Comparison of ENCODE assay signal across 9 cellular contexts in the genomic region with DNA sequence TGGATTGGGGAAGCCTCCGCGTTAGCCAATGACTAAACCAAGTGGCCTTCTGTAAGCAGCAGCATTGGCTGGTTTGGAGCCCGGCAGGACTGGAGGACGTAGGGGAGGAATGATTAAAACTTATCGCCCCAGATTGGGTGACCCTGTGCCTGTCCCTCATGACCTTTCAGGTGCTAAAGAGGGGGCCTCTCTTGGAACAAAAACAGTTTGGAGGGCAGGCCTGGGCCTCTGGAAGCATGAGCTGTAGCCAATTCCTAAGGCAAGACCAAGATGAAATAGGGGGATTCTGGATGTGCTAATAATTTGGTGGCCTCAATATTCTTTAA. TPM values are rescaled to one million over a fixed set of nuclear protein-coding genes. Genes with fewer than 3 reads are reported as not detected.
DNase-seq lines count a peak whose midpoint lies in the region; ATAC-seq and TF ChIP-seq lines count a peak whose summit lies in the region.
"Had no signal": no experiment of that assay in that cellular context is flagged by ENCODE, and none has a peak within 500 bp of the region (broad histone marks: within the 10 kb centered on the region; RNA-seq: fewer than 3 reads in every experiment).

No MANE protein-coding gene starts in this region.

- no peaks in the 10 kb centered on the region for H3K36me3 ChIP-seq in SK-N-SH (replicated peaks in 1 of 2; ENCODE audit: control insufficient read depth in 1 of 2, insufficient read depth in 2 of 2, low read length in 1 of 2)
- no peaks in the 10 kb centered on the region for H3K36me3 ChIP-seq in subcutaneous abdominal adipose tissue (ENCODE audit: control insufficient read depth in 5 of 5, insufficient read depth in 5 of 5, low read length in 5 of 5)

- no peak for TF ChIP-seq CTCF in SK-N-SH (IDR thresholded peaks at IDR 0.05)
- peak; percentile 36 for TF ChIP-seq CTCF in activated CD8-positive, alpha-beta T cell treated with anti-CD3 and anti-CD28 coated beads for 36 hours (IDR thresholded peaks at IDR 0.05)

- H3K4me1 ChIP-seq in SK-N-SH (ENCODE audit: control insufficient read depth in 1 of 2, insufficient read depth in 2 of 2, low read depth in 1 of 2, low read length in 1 of 2) (peaks cover 0 to 6% of the 10 kb centered on the region in 2 experiments; a peak in 1 of 4 replicates), subcutaneous abdominal adipose tissue (ENCODE audit: control insufficient read depth in 5 of 5, insufficient read depth in 5 of 5, low read length in 5 of 5) (peaks cover 2 to 36% (median 23%) of the 10 kb centered on the region in 5 donors)

- no peaks in the 10 kb centered on the region for H4K20me1 ChIP-seq in SK-N-SH (ENCODE audit: insufficient read depth)

- H3K27ac ChIP-seq in SK-N-SH (ENCODE audit: low read depth in 2 of 2, low read length in 1 of 2) (no peak overlapping the region), layer of hippocampus (ENCODE audit: low read depth, low read length) (peak overlapping the region; percentile 65), subcutaneous abdominal adipose tissue (ENCODE audit: low read depth, low read length) (no peak overlapping the region)

- H3K4me3 ChIP-seq in SK-N-SH (ENCODE audit: low read depth in 2 of 2, low read length in 1 of 2) (peak overlapping the region in 1 of 2 experiments; percentile 83; a peak in 2 of 4 replicates), subcutaneous abdominal adipose tissue (ENCODE audit: low read depth in 1 of 5, low read length in 5 of 5) (peak overlapping the region in 4 of 5 donors; percentile 78 to 86 (median 84))

- H3K4me1 Mint-ChIP-seq in activated CD8-positive, alpha-beta T cell treated with anti-CD3 and anti-CD28 coated beads for 36 hours (ENCODE audit: low read depth) = peaks cover 25% of the 10 kb centered on the region

- H3K79me2 ChIP-seq in SK-N-SH (ENCODE audit: insufficient read depth) = no peaks in the 10 kb centered on the region

- H3K4me2 ChIP-seq in SK-N-SH = peak overlapping the region; percentile 83

- H3K9me3 Mint-ChIP-seq in activated CD8-positive, alpha-beta T cell treated with anti-CD3 and anti-CD28 coated beads for 36 hours = no peaks in the 10 kb centered on the region
- H3K9me3 Mint-ChIP-seq: CD4-positive, alpha-beta memory T cell had no signal

- peak; percentile 32; the same call in 1 of the 2 replicates for TF ChIP-seq RAD21 in SK-N-SH (IDR thresholded peaks at IDR 0.05; ENCODE audit: low read length)

- peaks cover 32% of the 10 kb centered on the region for H3K27me3 Mint-ChIP-seq in activated CD8-positive, alpha-beta T cell treated with anti-CD3 and anti-CD28 coated beads for 36 hours

- H3K36me3 Mint-ChIP-seq in activated CD8-positive, alpha-beta T cell treated with anti-CD3 and anti-CD28 coated beads for 36 hours (ENCODE audit: low read depth) = no peaks in the 10 kb centered on the region

- H3K9me3 ChIP-seq in SK-N-SH (no peaks in the 10 kb centered on the region), subcutaneous abdominal adipose tissue (ENCODE audit: control insufficient read depth in 5 of 5, low read length in 5 of 5) (no peaks in the 10 kb centered on the region)

- no peaks in the 10 kb centered on the region for H3K27me3 ChIP-seq in SK-N-SH (ENCODE audit: insufficient read depth)
- H3K27me3 ChIP-seq in layer of hippocampus (ENCODE audit: control insufficient read depth, insufficient read depth, low read length) = no peaks in the 10 kb centered on the region
- H3K27me3 ChIP-seq in subcutaneous abdominal adipose tissue (ENCODE audit: control insufficient read depth in 5 of 5, insufficient read depth in 4 of 5, low read length in 5 of 5) = no peaks in the 10 kb centered on the region

- H3K27ac Mint-ChIP-seq in activated CD8-positive, alpha-beta T cell treated with anti-CD3 and anti-CD28 coated beads for 36 hours = no peak overlapping the region

- intact Hi-C loops in activated CD8-positive, alpha-beta T cell treated with anti-CD3 and anti-CD28 coated beads for 36 hours (cut with micrococcal nuclease) = no loop called here

- POLR2A ChIA-PET in SK-N-SH (lab: Yijun Ruan, JAX) = no interaction called here
- POLR2A ChIA-PET in activated CD8-positive, alpha-beta T cell treated with anti-CD3 and anti-CD28 coated beads for 36 hours (lab: Charles Lee) = no interaction called here

- H3K4me3 Mint-ChIP-seq in activated CD8-positive, alpha-beta T cell treated with anti-CD3 and anti-CD28 coated beads for 36 hours = no peak overlapping the region

- CTCF ChIA-PET in SK-N-SH (lab: Yijun Ruan, JAX) = interaction anchor here (0.9 to 1.5 kb wide), 3 partner anchors 27 to 659 kb away, joined by 3 to 4 read pairs (median 3); no protein-coding TSS in a partner anchor
- CTCF ChIA-PET in activated CD8-positive, alpha-beta T cell treated with anti-CD3 and anti-CD28 coated beads for 36 hours (lab: Charles Lee) = interaction anchor here (1.2 to 1.9 kb wide), 5 partner anchors 10 to 92 kb away, joined by 3 to 5 read pairs (median 3); no protein-coding TSS in a partner anchor

- no peaks in the 10 kb centered on the region for H3K9me2 ChIP-seq in SK-N-SH

- ATAC-seq in SK-N-SH treated with all-trans-retinoic acid at 6 μM for 48 hours (no peak; the same call in 2 of the 3 replicates), HG03432 (IDR thresholded peaks at IDR 0.05; ENCODE audit: unreplicated experiment) (no peak)
- ATAC-seq in activated CD8-positive, alpha-beta T cell treated with anti-CD3 and anti-CD28 coated beads for 36 hours = no peak

- peaks cover 9% of the 10 kb centered on the region for H3F3A ChIP-seq in SK-N-SH (replicated peaks; ENCODE audit: insufficient read depth)

- H2AFZ ChIP-seq in SK-N-SH (ENCODE audit: low read depth) = peak overlapping the region; percentile 84; the same call in 1 of the 2 replicates

- TF ChIP-seq EP300 in SK-N-SH (IDR thresholded peaks at IDR 0.05; ENCODE audit: borderline replicate concordance in 1 of 2, low read depth in 1 of 2, low read length in 1 of 2) = no peak

- DNase-seq in SK-N-SH (no peak), NCI-H345 treated with DMSO at 0.1 percent for 48 hours (lab: John Stamatoyannopoulos, UW; ENCODE audit: unreplicated experiment) (no peak), D341Med (ENCODE audit: low spot score) (no peak)
- DNase-seq in activated CD8-positive, alpha-beta T cell treated with anti-CD3 and anti-CD28 coated beads for 36 hours = no peak
- DNase-seq: CD4-positive, alpha-beta memory T cell had no signal

- H3K9ac ChIP-seq in SK-N-SH (no peak overlapping the region), subcutaneous abdominal adipose tissue (ENCODE audit: low read length in 5 of 5) (peak overlapping the region in 4 of 5 donors; percentile 49 to 80 (median 69))

- 73% methylated on average over 5 of the region's 5 CpGs for WGBS in SK-N-SH (ENCODE audit: low lambda C conversion rate)

TF ChIP-seq in SK-N-SH, 30 proteins besides CTCF, POLR2A, EP300 and RAD21 (continues in another document):
- no peak for TF ChIP-seq REST (IDR thresholded peaks at IDR 0.05; ENCODE audit: low read depth, low read length)

TF ChIP-seq in SK-N-SH treated with all-trans-retinoic acid at 6 μM for 48 hours, 23 proteins besides CTCF, POLR2A, EP300 and RAD21:
- TF ChIP-seq ZNF8 (CRISPR knock-in tag; IDR thresholded peaks at IDR 0.05) = no peak

RNA-seq across cellular contexts. Expression of gene GMPR, which starts 1.4 kb away (rescaled TPM):
- 18.4 and 21.0 TPM in 2 replicates for polyA plus RNA-seq in SK-N-SH (2012; rRNA removed)
- 19.0 and 21.2 TPM in 2 replicates for polyA plus RNA-seq in SK-N-SH (2012; cell fraction: cytosol; rRNA removed)
- 11.0 and 12.5 TPM in 2 replicates for polyA plus RNA-seq in SK-N-SH (2012; cell fraction: nucleus; rRNA removed)
- total RNA-seq in activated CD8-positive, alpha-beta T cell treated with anti-CD3 and anti-CD28 coated beads for 36 hours = under 1 TPM; 0.31 to 0.65 TPM
- total RNA-seq: CD4-positive, alpha-beta memory T cell had no signal
